15 cellular contexts compared by ENCODE assay signal in the genomic region with DNA sequence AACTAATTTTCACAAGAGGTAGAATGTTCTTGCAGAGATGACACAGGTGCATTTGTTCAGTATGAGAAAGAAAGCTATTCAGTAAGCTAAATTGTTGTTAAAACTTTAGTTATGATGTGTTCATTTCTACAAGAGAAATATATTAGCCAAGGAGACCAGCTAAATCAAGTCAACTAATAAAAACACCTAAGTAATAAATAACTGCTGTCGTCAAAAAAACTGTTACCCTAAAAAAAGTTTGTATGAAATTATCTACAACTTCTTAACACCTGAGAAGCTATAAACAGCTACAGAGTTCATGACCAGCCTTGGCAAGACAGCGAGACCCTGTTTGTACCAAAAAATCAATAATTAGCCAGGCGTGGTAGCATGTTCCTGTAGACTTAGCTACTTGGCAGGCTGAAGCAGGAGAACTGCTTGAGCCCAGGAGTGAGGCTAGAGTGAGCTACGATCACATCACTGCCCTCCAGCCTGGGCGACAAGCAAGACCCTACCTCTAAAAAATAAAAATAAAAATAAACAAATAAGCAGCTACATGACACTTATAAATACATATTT.
DNase-seq lines count a peak whose midpoint lies in the region; ATAC-seq, FAIRE-seq and TF ChIP-seq lines count a peak whose summit lies in the region.
"Had no signal": no experiment of that assay in that cellular context is flagged by ENCODE, and none has a peak within 500 bp of the region (broad histone marks: within the 10 kb centered on the region; RNA-seq: fewer than 3 reads in every experiment).

No MANE protein-coding gene starts in this region.

- H4K20me1 ChIP-seq in GM12878 (ENCODE audit: control insufficient read depth, insufficient read depth): no peaks in the 10 kb centered on the region

- no peak for TF ChIP-seq CTCF in GM12878 (IDR thresholded peaks at IDR 0.05 in 2 of 3, conservative IDR thresholded peaks at IDR 0.05 in 1 of 3; ENCODE audit: control insufficient read depth in 2 of 3, extremely low read depth in 1 of 3, insufficient read depth in 1 of 3, low read depth in 3 of 3, low read length in 3 of 3)

- H3K79me2 ChIP-seq in GM12878 (ENCODE audit: control insufficient read depth, insufficient read depth, low read length): peaks cover 27% of the 10 kb centered on the region

- 62% methylated on average over 5 of the region's 5 CpGs for WGBS in GM12878 (ENCODE audit: insufficient coverage, insufficient replicate concordance, low lambda C conversion rate, missing lambda C conversion rate)

- H3K36me3 ChIP-seq in GM12878 (ENCODE audit: control insufficient read depth in 2 of 2, insufficient read depth in 2 of 2, low read length in 1 of 2): no peaks in the 10 kb centered on the region; a peak in 1 of 4 replicates
- H3K36me3 ChIP-seq: adrenal gland had no signal

- H3K4me1 Mint-ChIP-seq in stimulated activated naive CD8-positive, alpha-beta T cell treated with anti-CD3 and anti-CD28 coated beads, Interleukin-15, Interleukin-2, amounts not matched to agents 100 ng/mL and 50 ng/mL, for 24 hours (ENCODE audit: low read depth): peaks cover 46% of the 10 kb centered on the region
- H3K4me1 Mint-ChIP-seq in stimulated activated naive CD8-positive, alpha-beta T cell treated with anti-CD3 and anti-CD28 coated beads, Interleukin-15, amount 100 ng/mL, for 72 hours: peaks cover 44% of the 10 kb centered on the region

- no peaks in the 10 kb centered on the region for H3K27me3 ChIP-seq in GM12878 (replicated peaks in 1 of 2; ENCODE audit: control insufficient read depth in 2 of 2, insufficient read depth in 2 of 2, low read length in 1 of 2)
- H3K27me3 ChIP-seq: adrenal gland, Peyer's patch had no signal

- peak overlapping the region; percentile 35; the same call in 1 of the 2 replicates for H3K27ac ChIP-seq in GM12878 (ENCODE audit: control insufficient read depth, insufficient read depth)
- H3K27ac ChIP-seq: adrenal gland, Peyer's patch had no signal

- H3K4me2 ChIP-seq in GM12878 (ENCODE audit: control insufficient read depth, insufficient read depth): peak overlapping the region; percentile 56; the same call in 1 of the 2 replicates

- no peak overlapping the region for H3K4me3 Mint-ChIP-seq in stimulated activated naive CD8-positive, alpha-beta T cell treated with anti-CD3 and anti-CD28 coated beads, Interleukin-15, Interleukin-2, amounts not matched to agents 100 ng/mL and 50 ng/mL, for 24 hours
- no peak overlapping the region for H3K4me3 Mint-ChIP-seq in stimulated activated naive CD8-positive, alpha-beta T cell treated with anti-CD3 and anti-CD28 coated beads, Interleukin-15, amount 100 ng/mL, for 72 hours
- H3K4me3 Mint-ChIP-seq: T-helper 2 cell treated with Interferon-gamma antibody and Interleukin-4, amounts not matched to agents 5 μg/mL and 100 μg/mL, for 36 hours had no signal

- no peak overlapping the region for H3K9ac ChIP-seq in GM12878 (ENCODE audit: control insufficient read depth, insufficient read depth, low read length)

- ATAC-seq in stimulated activated naive CD8-positive, alpha-beta T cell treated with anti-CD3 and anti-CD28 coated beads, Interleukin-15, amount 100 ng/mL, for 72 hours: no peak
- ATAC-seq in HG03066 (IDR thresholded peaks at IDR 0.05; ENCODE audit: low read depth, unreplicated experiment): peak; percentile 69
- peak; percentile 73 for ATAC-seq in GM12878
- ATAC-seq in GM19455 (IDR thresholded peaks at IDR 0.05; ENCODE audit: unreplicated experiment): no peak
- ATAC-seq: sciatic nerve had no signal

- no peaks in the 10 kb centered on the region for H3K9me3 Mint-ChIP-seq in stimulated activated naive CD8-positive, alpha-beta T cell treated with anti-CD3 and anti-CD28 coated beads, Interleukin-15, Interleukin-2, amounts not matched to agents 100 ng/mL and 50 ng/mL, for 24 hours
- peaks cover 0 to 6% of the 10 kb centered on the region in 2 donors for H3K9me3 Mint-ChIP-seq in stimulated activated naive CD8-positive, alpha-beta T cell treated with anti-CD3 and anti-CD28 coated beads, Interleukin-15, amount 100 ng/mL, for 72 hours
- H3K9me3 Mint-ChIP-seq: T-helper 2 cell treated with Interferon-gamma antibody and Interleukin-4, amounts not matched to agents 5 μg/mL and 100 μg/mL, for 36 hours had no signal

- no peak overlapping the region for H2AFZ ChIP-seq in GM12878 (ENCODE audit: control insufficient read depth, low read depth, low read length)

- POLR2A ChIA-PET in GM12878 (lab: Charles Lee): interaction anchor here (0.6 to 1.5 kb wide), 3 partner anchors 13 to 498 kb away, joined by 3 to 4 read pairs (median 3); no protein-coding TSS in a partner anchor

- no peak for TF ChIP-seq EP300 in GM12878 (IDR thresholded peaks at IDR 0.05; ENCODE audit: borderline replicate concordance in 1 of 2, control insufficient read depth in 1 of 2, low read depth in 2 of 2, low read length in 2 of 2)

- in situ Hi-C loops in GM12878 (cut with MboI): no loop called here

- no peak for TF ChIP-seq RAD21 in GM12878 (IDR thresholded peaks at IDR 0.05; ENCODE audit: insufficient read depth, low read depth, low read length)

- RAD21 ChIA-PET in GM12878 (lab: Charles Lee; ENCODE audit: unreplicated experiment): interaction anchor here (1.1 to 2.6 kb wide), 4 partner anchors 21 to 125 kb away, joined by 4 to 11 read pairs (median 5); no protein-coding TSS in a partner anchor

- peak overlapping the region; percentile 72 for H3K27ac Mint-ChIP-seq in stimulated activated naive CD8-positive, alpha-beta T cell treated with anti-CD3 and anti-CD28 coated beads, Interleukin-15, Interleukin-2, amounts not matched to agents 100 ng/mL and 50 ng/mL, for 24 hours
- H3K27ac Mint-ChIP-seq in stimulated activated naive CD8-positive, alpha-beta T cell treated with anti-CD3 and anti-CD28 coated beads, Interleukin-15, amount 100 ng/mL, for 72 hours: no peak overlapping the region
- H3K27ac Mint-ChIP-seq: T-helper 2 cell treated with Interferon-gamma antibody and Interleukin-4, amounts not matched to agents 5 μg/mL and 100 μg/mL, for 36 hours had no signal

- peak; percentile 23 for FAIRE-seq in GM12878 (lab: Jason Lieb, UNC)
- no peak for FAIRE-seq in HTR-8/SVneo (lab: Jason Lieb, UNC)
- FAIRE-seq: G401.6 had no signal

- intact Hi-C loops in GM12878 (cut with micrococcal nuclease; ENCODE audit: unreplicated experiment): no loop called here

- H3K36me3 Mint-ChIP-seq in stimulated activated naive CD8-positive, alpha-beta T cell treated with anti-CD3 and anti-CD28 coated beads, Interleukin-15, Interleukin-2, amounts not matched to agents 100 ng/mL and 50 ng/mL, for 24 hours (ENCODE audit: low read depth): peaks cover 34% of the 10 kb centered on the region

- peaks cover 18% of the 10 kb centered on the region for H3K4me1 ChIP-seq in GM12878 (ENCODE audit: control insufficient read depth, insufficient read depth, low read length)

- no TSS peak for BruUV-seq in GM12878 (replicated peaks; lab: Mats Ljungman, UMichigan)

- H3K4me3 ChIP-seq in GM12878: no peak overlapping the region
- H3K4me3 ChIP-seq: adrenal gland, Peyer's patch had no signal

- DNase-seq in stimulated activated naive CD8-positive, alpha-beta T cell treated with anti-CD3 and anti-CD28 coated beads, Interleukin-15, amount 100 ng/mL, for 72 hours: no peak
- DNase-seq in GM12878 (ENCODE audit: low read depth, low spot score): peak; percentile 21
- DNase-seq in DMS153 treated with DMSO at 0.1 percent for 48 hours (lab: John Stamatoyannopoulos, UW; ENCODE audit: unreplicated experiment): no peak
- DNase-seq in MV-4-11 (lab: John Stamatoyannopoulos, UW): no peak
- no peak for DNase-seq in HTR-8/SVneo (ENCODE audit: insufficient read length, low spot score)
- DNase-seq: adrenal gland, cortex of kidney, NCI-H1436 treated with DMSO at 0.1 percent for 48 hours, Peyer's patch had no signal

- SMC1A ChIA-PET in GM12878 (lab: Charles Lee; ENCODE audit: uncharacterized antibody, unreplicated experiment): interaction anchor here (0.6 to 1.6 kb wide), 14 partner anchors 9 to 366 kb away, joined by 3 to 8 read pairs (median 3); no protein-coding TSS in a partner anchor

- CTCF ChIA-PET in GM12878 (lab: Yijun Ruan, JAX): interaction anchor here (0.7 to 2.1 kb wide), 10 partner anchors 9 to 400 kb away, joined by 3 to 9 read pairs (median 3); no protein-coding TSS in a partner anchor

- H3K27me3 Mint-ChIP-seq in stimulated activated naive CD8-positive, alpha-beta T cell treated with anti-CD3 and anti-CD28 coated beads, Interleukin-15, Interleukin-2, amounts not matched to agents 100 ng/mL and 50 ng/mL, for 24 hours: no peaks in the 10 kb centered on the region
- H3K27me3 Mint-ChIP-seq in stimulated activated naive CD8-positive, alpha-beta T cell treated with anti-CD3 and anti-CD28 coated beads, Interleukin-15, amount 100 ng/mL, for 72 hours: no peaks in the 10 kb centered on the region

- no peak for TF ChIP-seq POLR2A in GM12878 (IDR thresholded peaks at IDR 0.05; ENCODE audit: low read depth, low read length)

- no peaks in the 10 kb centered on the region; the same call in 2 of the 3 replicates for H3K9me3 ChIP-seq in GM12878 (replicated peaks; ENCODE audit: control insufficient read depth, insufficient read depth, low read length)
- H3K9me3 ChIP-seq: adrenal gland, Peyer's patch had no signal

TF ChIP-seq in GM12878, 131 proteins besides CTCF, POLR2A, EP300 and RAD21:
- TF ChIP-seq FOXM1 (IDR thresholded peaks at IDR 0.05; ENCODE audit: low read depth, low read length) (no peak), HCFC1 (IDR thresholded peaks at IDR 0.05; ENCODE audit: low read length) (no peak), WRNIP1 (IDR thresholded peaks at IDR 0.05; ENCODE audit: borderline replicate concordance, low read depth, low read length) (no peak)

Comparison
In these comparisons a context has a peak if more than half of its experiments do, and no peak if none do; other contexts are left out.
1. ATAC-seq: peak in HG03066 (single experiment) and GM12878 (single experiment); none in stimulated activated naive CD8-positive, alpha-beta T cell treated with anti-CD3 and anti-CD28 coated beads, Interleukin-15, amount 100 ng/mL, for 72 hours (single experiment) and GM19455 (single experiment).